29 cellular contexts compared by ENCODE assay signal in the genomic region with DNA sequence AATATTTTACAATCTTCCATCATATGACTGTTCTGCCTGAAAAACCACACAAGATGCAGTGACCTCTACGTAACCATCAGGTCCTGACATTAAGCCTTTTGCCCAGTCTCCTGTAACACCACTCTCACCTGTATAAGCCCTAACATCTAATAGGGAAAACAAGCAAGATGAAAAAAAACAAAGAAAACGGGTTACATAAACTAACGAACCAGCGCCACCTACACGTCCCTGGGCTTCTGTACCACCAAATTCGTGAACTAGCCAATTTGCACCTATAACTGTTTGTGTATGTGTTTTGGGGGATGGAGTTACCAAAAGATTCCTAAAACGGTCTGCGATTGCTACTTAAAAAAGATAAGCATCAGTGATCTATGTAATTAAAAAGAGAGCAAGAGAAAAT.
A peak's percentile ranks its signal among the peaks of the same experiment; 100 is the strongest.
DNase-seq lines count a peak whose midpoint lies in the region; TF ChIP-seq lines count a peak whose summit lies in the region.
"Had no signal": no experiment of that assay in that cellular context is flagged by ENCODE, and none has a peak within 500 bp of the region (broad histone marks: within the 10 kb centered on the region; RNA-seq: fewer than 3 reads in every experiment).

No MANE protein-coding gene starts in this region.

- H3K4me3 ChIP-seq in WERI-Rb-1 (ENCODE audit: low read depth, low read length) = no peak overlapping the region
- H3K4me3 ChIP-seq: adrenal gland, dorsolateral prefrontal cortex, prostate gland, sigmoid colon had no signal

- no peaks in the 10 kb centered on the region for H3K36me3 ChIP-seq in WERI-Rb-1
- H3K36me3 ChIP-seq: adrenal gland, prostate gland, sigmoid colon had no signal

- H3K4me1 Mint-ChIP-seq in activated naive CD4-positive, alpha-beta T cell treated with anti-CD3 and anti-CD28 coated beads, Interleukin-2, amount 10 ng/mL, durations not matched to agents 7 days and 5 days = no peaks in the 10 kb centered on the region
- H3K4me1 Mint-ChIP-seq: activated CD4-positive, alpha-beta T cell treated with anti-CD3 and anti-CD28 coated beads, Interleukin-2, amount 10 ng/mL, durations not matched to agents 7 days and 5 days had no signal

- TF ChIP-seq CTCF in C4-2B (conservative IDR thresholded peaks at IDR 0.05) (peak; percentile 55), GM12873 (IDR thresholded peaks at IDR 0.05; ENCODE audit: insufficient read depth, low read depth, low read length, missing control alignments) (peak; percentile 22), WERI-Rb-1 (IDR thresholded peaks at IDR 0.05; ENCODE audit: low read depth, low read length) (0 out of 2 replicates have a peak, but pooled peaks have one; percentile 1)

- H3K27ac ChIP-seq in C4-2B (no peak overlapping the region), WERI-Rb-1 (no peak overlapping the region)
- H3K27ac ChIP-seq: adrenal gland, dorsolateral prefrontal cortex, HL-60, prostate gland, sigmoid colon had no signal

- H3K36me3 Mint-ChIP-seq in activated naive CD4-positive, alpha-beta T cell treated with anti-CD3 and anti-CD28 coated beads, Interleukin-2, amount 10 ng/mL, durations not matched to agents 7 days and 5 days = no peaks in the 10 kb centered on the region
- H3K36me3 Mint-ChIP-seq: type B pancreatic cell had no signal

- H3K27ac Mint-ChIP-seq in activated naive CD4-positive, alpha-beta T cell treated with anti-CD3 and anti-CD28 coated beads, Interleukin-2, amount 10 ng/mL, durations not matched to agents 7 days and 5 days = no peak overlapping the region
- H3K27ac Mint-ChIP-seq: activated CD4-positive, alpha-beta T cell treated with anti-CD3 and anti-CD28 coated beads, Interleukin-2, amount 10 ng/mL, durations not matched to agents 7 days and 5 days; brain; naive thymus-derived CD4-positive, alpha-beta T cell; stimulated activated memory B cell treated with anti-CD40 and anti-IgM and Interleukin-4, amounts not matched to agents 10 μg/mL and 1 μg/mL and 100 μg/mL, for 72 hours; T-helper 2 cell treated with Interferon-gamma antibody and Interleukin-4, amounts not matched to agents 5 μg/mL and 100 μg/mL, for 36 hours; type B pancreatic cell had no signal

- H3K9me3 ChIP-seq in WERI-Rb-1 (ENCODE audit: severe bottlenecking) = peaks cover 4% of the 10 kb centered on the region
- H3K9me3 ChIP-seq: adrenal gland, prostate gland, sigmoid colon had no signal

- H3K27me3 Mint-ChIP-seq in activated naive CD4-positive, alpha-beta T cell treated with anti-CD3 and anti-CD28 coated beads, Interleukin-2, amount 10 ng/mL, durations not matched to agents 7 days and 5 days = no peaks in the 10 kb centered on the region
- H3K27me3 Mint-ChIP-seq: activated CD4-positive, alpha-beta T cell treated with anti-CD3 and anti-CD28 coated beads, Interleukin-2, amount 10 ng/mL, durations not matched to agents 7 days and 5 days; naive thymus-derived CD4-positive, alpha-beta T cell; stimulated activated memory B cell treated with anti-CD40 and anti-IgM and Interleukin-4, amounts not matched to agents 10 μg/mL and 1 μg/mL and 100 μg/mL, for 72 hours; type B pancreatic cell had no signal

- no peak overlapping the region for H3K4me3 Mint-ChIP-seq in activated naive CD4-positive, alpha-beta T cell treated with anti-CD3 and anti-CD28 coated beads, Interleukin-2, amount 10 ng/mL, durations not matched to agents 7 days and 5 days
- H3K4me3 Mint-ChIP-seq: activated CD4-positive, alpha-beta T cell treated with anti-CD3 and anti-CD28 coated beads, Interleukin-2, amount 10 ng/mL, durations not matched to agents 7 days and 5 days; brain; naive thymus-derived CD4-positive, alpha-beta T cell; stimulated activated memory B cell treated with anti-CD40 and anti-IgM and Interleukin-4, amounts not matched to agents 10 μg/mL and 1 μg/mL and 100 μg/mL, for 72 hours; T-helper 2 cell treated with Interferon-gamma antibody and Interleukin-4, amounts not matched to agents 5 μg/mL and 100 μg/mL, for 36 hours; type B pancreatic cell had no signal

- no peaks in the 10 kb centered on the region for H3K27me3 ChIP-seq in WERI-Rb-1 (ENCODE audit: insufficient read depth, low read depth, severe bottlenecking)
- H3K27me3 ChIP-seq: adrenal gland, dorsolateral prefrontal cortex had no signal

- peaks cover 1% of the 10 kb centered on the region for H3K9me3 Mint-ChIP-seq in activated naive CD4-positive, alpha-beta T cell treated with anti-CD3 and anti-CD28 coated beads, Interleukin-2, amount 10 ng/mL, durations not matched to agents 7 days and 5 days
- H3K9me3 Mint-ChIP-seq: activated CD4-positive, alpha-beta T cell treated with anti-CD3 and anti-CD28 coated beads, Interleukin-2, amount 10 ng/mL, durations not matched to agents 7 days and 5 days; stimulated activated memory B cell treated with anti-CD40 and anti-IgM and Interleukin-4, amounts not matched to agents 10 μg/mL and 1 μg/mL and 100 μg/mL, for 72 hours; type B pancreatic cell had no signal

- DNase-seq in NCI-H69 (lab: John Stamatoyannopoulos, UW) = peak; percentile 25
- no peak for DNase-seq in WERI-Rb-1
- no peak for DNase-seq in NCI-H2196 (lab: John Stamatoyannopoulos, UW; ENCODE audit: unreplicated experiment)
- no peak for DNase-seq in NK-92 (lab: John Stamatoyannopoulos, UW; ENCODE audit: unreplicated experiment)
- no peak for DNase-seq in activated naive CD4-positive, alpha-beta T cell treated with anti-CD3 and anti-CD28 coated beads, Interleukin-2, amount 10 ng/mL, durations not matched to agents 7 days and 5 days
- DNase-seq in stimulated activated CD4-positive, alpha-beta T cell treated with anti-CD3 and anti-CD28 coated beads, Interleukin-12 subunit alpha, Interleukin-12 subunit beta, amount 100 ng/mL, for 4 hours = no peak
- DNase-seq: activated CD4-positive, alpha-beta T cell treated with anti-CD3 and anti-CD28 coated beads, Interleukin-2, amount 10 ng/mL, durations not matched to agents 7 days and 5 days; activated T-cell treated with anti-CD3 and anti-CD28 coated beads, Interleukin-2, amount 50 U/mL, for 48 hours; adrenal gland; dorsolateral prefrontal cortex; Kasumi-1; kidney; midbrain; naive thymus-derived CD4-positive, alpha-beta T cell; NCI-H1417; NCI-H2029 treated with DMSO at 0.1 percent for 48 hours; NCI-H446; nucleus accumbens; sigmoid colon; stimulated activated CD4-positive, alpha-beta T cell treated with anti-CD3 and anti-CD28 coated beads, Interleukin-4, amount 100 ng/mL, for 4 hours; substantia nigra had no signal

- CTCF ChIA-PET in activated naive CD4-positive, alpha-beta T cell treated with anti-CD3 and anti-CD28 coated beads, Interleukin-2, amount 10 ng/mL, durations not matched to agents 7 days and 5 days (lab: Charles Lee) = interaction anchor here (0.6 to 2.4 kb wide), 2 partner anchors 271 to 1087 kb away, joined by 3 to 7 read pairs; no protein-coding TSS in a partner anchor

Comparison
In these comparisons a context has a peak if more than half of its experiments do, and no peak if none do; other contexts are left out.
1. CTCF ChIP-seq: peak in every context shown above with its lines; median percentile 55 in C4-2B; 22 in GM12873; 1 in WERI-Rb-1.